In the genomic region with DNA sequence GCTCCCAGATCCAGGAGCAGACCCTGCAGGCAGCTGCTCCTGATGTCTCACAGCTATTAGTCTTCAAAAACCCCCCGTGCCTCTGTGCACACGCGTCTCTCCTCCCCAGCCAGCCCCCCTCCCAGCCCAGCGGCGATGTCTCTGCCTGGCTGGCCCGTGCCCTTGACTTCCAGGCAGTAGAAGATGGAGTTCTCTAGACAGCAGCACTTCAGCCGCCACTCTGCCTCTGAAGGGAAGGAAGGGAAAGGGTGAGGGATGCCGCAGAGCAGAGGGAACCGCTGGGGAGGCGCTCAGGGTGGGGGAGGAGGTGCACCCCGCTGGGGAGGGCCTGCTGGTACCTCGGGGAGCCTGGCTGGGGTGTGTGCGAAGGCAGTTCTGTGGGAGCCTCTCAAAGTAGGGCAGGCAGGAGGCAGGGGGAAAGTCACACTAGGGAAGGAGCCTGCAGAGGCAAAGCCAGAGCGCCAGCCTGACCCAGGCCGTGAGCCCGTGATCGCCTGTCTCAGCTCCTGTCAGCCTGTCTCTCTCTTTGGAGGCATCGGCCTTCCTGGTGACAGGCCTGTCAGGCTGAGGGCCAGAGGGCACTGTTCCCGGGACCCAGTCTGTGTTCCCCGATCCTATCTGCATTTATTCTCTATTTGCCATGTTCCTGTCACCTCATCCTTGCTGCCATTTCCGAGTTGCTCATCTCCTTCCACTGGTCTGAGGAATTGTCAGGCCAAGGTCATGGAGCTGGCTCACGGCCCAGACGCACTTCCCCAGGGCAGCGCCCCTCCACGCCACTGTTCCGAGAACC, we compare ENCODE assay signal across 11 cellular contexts. TPM values are rescaled to one million over a fixed set of nuclear protein-coding genes. Genes with fewer than 3 reads are reported as not detected.
DNase-seq lines count a peak whose midpoint lies in the region; ATAC-seq and TF ChIP-seq lines count a peak whose summit lies in the region.
"Had no signal": no experiment of that assay in that cellular context is flagged by ENCODE, and none has a peak within 500 bp of the region (broad histone marks: within the 10 kb centered on the region; RNA-seq: fewer than 3 reads in every experiment).

No MANE protein-coding gene starts in this region.

- TF ChIP-seq POLR2A in tibial nerve (IDR thresholded peaks at IDR 0.05) = no peak

- peak; percentile 27 for DNase-seq in DMS53 (lab: John Stamatoyannopoulos, UW)
- DNase-seq in DMS53 treated with DMSO at 0.1 percent for 48 hours (lab: John Stamatoyannopoulos, UW; ENCODE audit: unreplicated experiment) = no peak
- DNase-seq in dorsolateral prefrontal cortex = peak in 9 of 10 donors; percentile 48 to 76 (median 69)
- DNase-seq in lung (ENCODE audit: low spot score) = no peak
- DNase-seq in tibial nerve (ENCODE audit: low spot score in 2 of 2) = no peak
- no peak for DNase-seq in SIG-M5 treated with dmso at 0.1 percent for 504 hours (lab: John Stamatoyannopoulos, UW; ENCODE audit: unreplicated experiment)
- no peak for DNase-seq in GM13977 (ENCODE audit: low spot score)
- DNase-seq: 8988T, NCI-H1436 treated with DMSO at 0.1 percent for 48 hours, T-helper 1 cell had no signal

- H3K4me3 ChIP-seq in dorsolateral prefrontal cortex (peak overlapping the region; percentile 0 to 68 (median 46)), lung (no peak overlapping the region), tibial nerve (peak overlapping the region in 1 of 4 donors; percentile 2)

- H3K9me3 ChIP-seq in lung (ENCODE audit: control insufficient read depth in 2 of 2, insufficient read depth in 1 of 2, low read length in 1 of 2) (no peaks in the 10 kb centered on the region), tibial nerve (no peaks in the 10 kb centered on the region)

- in situ Hi-C loops in GM13977 (cut with MboI; ENCODE audit: low pct_unique_long_range_greater_than_20kb, low sequenced_read_pairs, unreplicated experiment) = no loop called here

- H3K4me1 ChIP-seq in lung (ENCODE audit: control insufficient read depth in 2 of 2, insufficient read depth in 2 of 2, low read length in 2 of 2) (peaks cover 0 to 30% of the 10 kb centered on the region in 2 donors), tibial nerve (peaks cover 0 to 68% (median 32%) of the 10 kb centered on the region in 4 donors)

- TF ChIP-seq EP300 in tibial nerve (IDR thresholded peaks at IDR 0.05) = peak in 1 of 2 donors; percentile 32

- 30 to 36% methylated on average over 26 of the region's 26 CpGs for WGBS in lung, 2 donors
- 25 to 42% methylated on average over 25 to 26 of the region's 26 CpGs for WGBS in tibial nerve, 2 donors

- H3K36me3 ChIP-seq in lung (ENCODE audit: control insufficient read depth in 2 of 2, insufficient read depth in 2 of 2, low read length in 2 of 2) = no peaks in the 10 kb centered on the region
- no peaks in the 10 kb centered on the region for H3K36me3 ChIP-seq in tibial nerve

- no peak for ATAC-seq in lung (ENCODE audit: insufficient read depth, low FRiP score)
- ATAC-seq in HG03460 (IDR thresholded peaks at IDR 0.05; ENCODE audit: unreplicated experiment) = no peak

- H3K27ac ChIP-seq in dorsolateral prefrontal cortex = peak overlapping the region; percentile 86 to 99 (median 96)
- peak overlapping the region; percentile 47 to 71 for H3K27ac ChIP-seq in lung (ENCODE audit: low read depth in 1 of 2, low read length in 1 of 2)
- peak overlapping the region; percentile 20 to 74 (median 52) for H3K27ac ChIP-seq in tibial nerve

- H3K27me3 ChIP-seq in dorsolateral prefrontal cortex (no peaks in the 10 kb centered on the region), lung (ENCODE audit: control insufficient read depth, insufficient read depth) (no peaks in the 10 kb centered on the region), tibial nerve (no peaks in the 10 kb centered on the region)

- TF ChIP-seq CTCF in dorsolateral prefrontal cortex (IDR thresholded peaks at IDR 0.05 in 54 of 56, conservative IDR thresholded peaks at IDR 0.05 in 2 of 56; ENCODE audit: low read depth in 1 of 56, partially characterized antibody in 56 of 56) = no peak
- no peak for TF ChIP-seq CTCF in lung (IDR thresholded peaks at IDR 0.05; ENCODE audit: control extremely low read depth, extremely low read depth)
- no peak for TF ChIP-seq CTCF in tibial nerve (IDR thresholded peaks at IDR 0.05)
- TF ChIP-seq CTCF in GM13977 (IDR thresholded peaks at IDR 0.05; ENCODE audit: extremely low read depth, insufficient read depth, missing control alignments) = no peak

- intact Hi-C loops in dorsolateral prefrontal cortex (cut with DNase I) = no loop called here

RNA-seq across cellular contexts. Expression of gene PRCD, which starts 4.5 kb away (rescaled TPM):
- total RNA-seq in dorsolateral prefrontal cortex (10 to 100 TPM in 118 of 120 experiments, 1 to 10 TPM in 2; 9.7 to 74.7 (median 21.5) TPM), lung (10 to 100 TPM in 1 of 2 donors, 1 to 10 TPM in 1; 3.3 to 11.3 TPM), tibial nerve (10 to 100 TPM in 3 of 4 donors, 1 to 10 TPM in 1; 6.6 to 23.5 (median 14.1) TPM)
- 1 to 10 TPM; 2.0 to 7.9 TPM for polyA plus RNA-seq in lung

RNA-seq across cellular contexts. Expression of gene CYGB, which starts 6.8 kb away (rescaled TPM):
- total RNA-seq in dorsolateral prefrontal cortex = 10 to 100 TPM in 118 of 120 experiments, 1 to 10 TPM in 2; 7.1 to 34.6 (median 19.7) TPM
- 10 to 100 TPM; 15.9 to 20.0 TPM for total RNA-seq in lung
- 10 to 100 TPM; 21.4 to 30.4 TPM for polyA plus RNA-seq in lung
- 10 to 100 TPM; 40.2 to 59.2 (median 48.8) TPM for total RNA-seq in tibial nerve

RNA-seq across cellular contexts. Expression of gene ST6GALNAC2, which starts 41.3 kb away (rescaled TPM):
- total RNA-seq in dorsolateral prefrontal cortex = 10 to 100 TPM in 1 of 120 experiments, 1 to 10 TPM in 98, under 1 TPM in 16, not detected in 5; 0.38 to 10.0 (median 1.8) TPM
- 10 to 100 TPM; 20.8 to 38.0 TPM for total RNA-seq in lung
- polyA plus RNA-seq in lung = 10 to 100 TPM; 12.1 to 15.4 TPM
- 100 to 1,000 TPM in 1 of 4 donors, 10 to 100 TPM in 3; 58.5 to 128 (median 69.1) TPM for total RNA-seq in tibial nerve

RNA-seq across cellular contexts. Expression of gene RHBDF2, which starts 43.1 kb away (rescaled TPM):
- 10 to 100 TPM in 119 of 120 experiments, 1 to 10 TPM in 1; 7.0 to 64.1 (median 28.9) TPM for total RNA-seq in dorsolateral prefrontal cortex
- 10 to 100 TPM; 22.7 to 56.5 TPM for total RNA-seq in lung
- polyA plus RNA-seq in lung = 100 to 1,000 TPM in 1 of 2 donors, 10 to 100 TPM in 1; 20.1 to 116 TPM
- total RNA-seq in tibial nerve = 10 to 100 TPM; 33.1 to 99.0 (median 73.5) TPM

Comparison
In these comparisons a context has a peak if more than half of its experiments do, and no peak if none do; other contexts are left out.
1. DNase-seq: peak in DMS53 (single experiment) and dorsolateral prefrontal cortex (9 of 10); none in DMS53 treated with DMSO at 0.1 percent for 48 hours (single experiment), lung (single experiment), tibial nerve (0 of 2), SIG-M5 treated with dmso at 0.1 percent for 504 hours (single experiment) and GM13977 (single experiment).
2. Peak in every context shown above with its lines, with median percentiles within 50 percentile points of each other: H3K27ac ChIP-seq.